In the genomic region with DNA sequence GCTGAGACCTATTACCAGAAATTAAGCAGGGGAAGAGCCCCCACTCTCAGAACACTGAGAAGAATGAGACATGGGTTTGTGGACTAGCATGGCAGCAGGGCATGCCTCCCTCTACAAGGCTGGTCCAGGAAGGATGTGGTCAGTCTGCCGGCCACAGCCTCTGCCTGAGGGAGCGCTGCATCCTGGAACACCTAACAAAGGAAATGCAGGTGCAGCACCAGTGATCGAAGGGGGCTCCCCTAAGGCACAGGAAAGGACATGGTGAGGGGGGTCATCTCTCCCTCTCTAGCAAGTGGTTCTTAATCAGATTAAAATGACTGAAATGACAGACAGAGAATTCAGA, we compare ENCODE assay signal across 12 cellular contexts. TPM values are rescaled to one million over a fixed set of nuclear protein-coding genes. Genes with fewer than 3 reads are reported as not detected.
A peak's percentile ranks its signal among the peaks of the same experiment; 100 is the strongest.
DNase-seq lines count a peak whose midpoint lies in the region; ATAC-seq and TF ChIP-seq lines count a peak whose summit lies in the region.
"Had no signal": no experiment of that assay in that cellular context is flagged by ENCODE, and none has a peak within 500 bp of the region (broad histone marks: within the 10 kb centered on the region; RNA-seq: fewer than 3 reads in every experiment).

No MANE protein-coding gene starts in this region.

- H3F3A ChIP-seq in MM.1S (ENCODE audit: insufficient read depth, low read length) (no peaks in the 10 kb centered on the region), neural progenitor cell (ENCODE audit: low read depth) (no peaks in the 10 kb centered on the region)

- H3K36me3 Mint-ChIP-seq in activated CD4-positive, alpha-beta T cell treated with anti-CD3 and anti-CD28 coated beads for 36 hours (ENCODE audit: low read depth): no peaks in the 10 kb centered on the region
- no peaks in the 10 kb centered on the region for H3K36me3 Mint-ChIP-seq in neural progenitor cell

- H4K20me1 ChIP-seq in MM.1S (ENCODE audit: insufficient read depth, low read length) (no peaks in the 10 kb centered on the region), neural progenitor cell (ENCODE audit: low read depth) (no peaks in the 10 kb centered on the region), Karpas-422 (ENCODE audit: insufficient read depth, low read depth, low read length) (no peaks in the 10 kb centered on the region)

- H3K36me3 ChIP-seq in MM.1S (replicated peaks; ENCODE audit: insufficient read depth, low read length) (no peaks in the 10 kb centered on the region), neural progenitor cell (no peaks in the 10 kb centered on the region), Karpas-422 (ENCODE audit: insufficient read depth, low read length) (no peaks in the 10 kb centered on the region)

- CTCF ChIA-PET in activated CD4-positive, alpha-beta T cell treated with anti-CD3 and anti-CD28 coated beads for 36 hours (lab: Charles Lee): no interaction called here

- H3K9me3 Mint-ChIP-seq in activated CD4-positive, alpha-beta T cell treated with anti-CD3 and anti-CD28 coated beads for 36 hours (ENCODE audit: low read depth): no peaks in the 10 kb centered on the region
- no peaks in the 10 kb centered on the region for H3K9me3 Mint-ChIP-seq in neural progenitor cell

- H3K9me2 ChIP-seq in MM.1S (replicated peaks; ENCODE audit: insufficient read depth, low read length): no peaks in the 10 kb centered on the region
- no peaks in the 10 kb centered on the region for H3K9me2 ChIP-seq in Karpas-422 (replicated peaks; ENCODE audit: insufficient read depth, low read length)

- H3K4me3 ChIP-seq in MM.1S (ENCODE audit: low read length) (no peak overlapping the region), neural progenitor cell (no peak overlapping the region), Karpas-422 (ENCODE audit: low read length) (no peak overlapping the region)
- H3K4me3 ChIP-seq: dorsolateral prefrontal cortex had no signal

- H3K27me3 ChIP-seq in MM.1S (replicated peaks; ENCODE audit: insufficient read depth, low read length): no peaks in the 10 kb centered on the region
- no peaks in the 10 kb centered on the region for H3K27me3 ChIP-seq in neural progenitor cell
- H3K27me3 ChIP-seq in Karpas-422 (ENCODE audit: low read length): no peaks in the 10 kb centered on the region; the same call in 1 of the 2 replicates

- H3K9ac ChIP-seq in MM.1S (ENCODE audit: low read length) (no peak overlapping the region), neural progenitor cell (no peak overlapping the region), Karpas-422 (ENCODE audit: low read length) (no peak overlapping the region)

- H3K27ac Mint-ChIP-seq in activated CD4-positive, alpha-beta T cell treated with anti-CD3 and anti-CD28 coated beads for 36 hours: peak overlapping the region; percentile 21
- no peak overlapping the region for H3K27ac Mint-ChIP-seq in neural progenitor cell

- H2AFZ ChIP-seq in MM.1S (ENCODE audit: low read length) (0 out of 2 replicates have a peak overlapping the region, but pooled peaks have one; percentile 7), neural progenitor cell (replicated peaks) (peak overlapping the region; percentile 42), Karpas-422 (ENCODE audit: low read length) (no peak overlapping the region)

- H3K4me1 ChIP-seq in MM.1S (ENCODE audit: low read length): peaks cover 18% of the 10 kb centered on the region
- H3K4me1 ChIP-seq in neural progenitor cell: no peaks in the 10 kb centered on the region
- no peaks in the 10 kb centered on the region for H3K4me1 ChIP-seq in Karpas-422 (ENCODE audit: low read length)

- H3K4me2 ChIP-seq in MM.1S (ENCODE audit: low read depth, low read length) (peak overlapping the region; percentile 45; the same call in 1 of the 2 replicates), neural progenitor cell (no peak overlapping the region), Karpas-422 (ENCODE audit: low read depth, low read length, poor library complexity, severe bottlenecking) (no peak overlapping the region)

- H3K27ac ChIP-seq in MM.1S (ENCODE audit: low read length) (no peak overlapping the region), neural progenitor cell (no peak overlapping the region), Karpas-422 (ENCODE audit: low read length) (no peak overlapping the region)
- H3K27ac ChIP-seq: dorsolateral prefrontal cortex had no signal

- H3K79me2 ChIP-seq in MM.1S (ENCODE audit: low read length) (no peaks in the 10 kb centered on the region), neural progenitor cell (ENCODE audit: low read depth) (no peaks in the 10 kb centered on the region), Karpas-422 (ENCODE audit: low read length) (no peaks in the 10 kb centered on the region)

- intact Hi-C loops in activated CD4-positive, alpha-beta T cell treated with anti-CD3 and anti-CD28 coated beads for 36 hours (cut with DNase I, micrococcal nuclease): no loop called here

- H3K4me3 Mint-ChIP-seq in activated CD4-positive, alpha-beta T cell treated with anti-CD3 and anti-CD28 coated beads for 36 hours: no peak overlapping the region
- no peak overlapping the region for H3K4me3 Mint-ChIP-seq in neural progenitor cell

- DNase-seq in activated CD4-positive, alpha-beta T cell treated with anti-CD3 and anti-CD28 coated beads for 36 hours: peak; percentile 47
- no peak for DNase-seq in activated CD4-positive, alpha-beta T cell treated with anti-CD3 and anti-CD28 coated beads, Interleukin-2, amount 50 U/mL, for 1 hour
- DNase-seq in MM.1S (peak; percentile 86), neural progenitor cell (ENCODE audit: low spot score) (no peak), Karpas-422 (no peak), DMS 273 (lab: John Stamatoyannopoulos, UW; ENCODE audit: unreplicated experiment) (no peak), NOMO-1 (lab: John Stamatoyannopoulos, UW; ENCODE audit: unreplicated experiment in 2 of 2) (no peak)
- DNase-seq: dorsolateral prefrontal cortex, NCI-H2107 had no signal

- TF ChIP-seq CTCF in MM.1S (IDR thresholded peaks at IDR 0.05; ENCODE audit: low read length) (no peak), neural progenitor cell (IDR thresholded peaks at IDR 0.05) (no peak)

- peaks cover 17% of the 10 kb centered on the region for H3K4me1 Mint-ChIP-seq in activated CD4-positive, alpha-beta T cell treated with anti-CD3 and anti-CD28 coated beads for 36 hours
- H3K4me1 Mint-ChIP-seq in neural progenitor cell: peaks cover 4% of the 10 kb centered on the region

- no peaks in the 10 kb centered on the region for H3K27me3 Mint-ChIP-seq in activated CD4-positive, alpha-beta T cell treated with anti-CD3 and anti-CD28 coated beads for 36 hours
- H3K27me3 Mint-ChIP-seq in neural progenitor cell (ENCODE audit: insufficient read depth, low read depth): no peaks in the 10 kb centered on the region

- peak; percentile 74 for ATAC-seq in activated CD4-positive, alpha-beta T cell treated with anti-CD3 and anti-CD28 coated beads for 36 hours
- peak; percentile 80 for ATAC-seq in HG02623 (IDR thresholded peaks at IDR 0.05; ENCODE audit: unreplicated experiment)

- H3K9me3 ChIP-seq in MM.1S (replicated peaks; ENCODE audit: insufficient read depth, low read length): no peaks in the 10 kb centered on the region
- no peaks in the 10 kb centered on the region for H3K9me3 ChIP-seq in neural progenitor cell (ENCODE audit: low read depth)
- no peaks in the 10 kb centered on the region for H3K9me3 ChIP-seq in Karpas-422 (ENCODE audit: low read length)

- POLR2A ChIA-PET in activated CD4-positive, alpha-beta T cell treated with anti-CD3 and anti-CD28 coated beads for 36 hours (lab: Charles Lee): no interaction called here

RNA-seq across cellular contexts. Expression of gene ARL14EP, which starts 40.6 kb away (rescaled TPM):
- 10 to 100 TPM; 34.8 to 51.8 TPM for total RNA-seq in activated CD4-positive, alpha-beta T cell treated with anti-CD3 and anti-CD28 coated beads for 36 hours
- 25.7 and 54.8 TPM in 2 replicates for total RNA-seq in neural progenitor cell (ENCODE audit: low replicate concordance)
- total RNA-seq in Karpas-422 (2014; rRNA removed; shearing (Covaris generic); ENCODE audit: low replicate concordance): 17.4 and 38.2 TPM in 2 replicates

RNA-seq across cellular contexts. Expression of gene FSHB, which starts 51.4 kb away (rescaled TPM):
- total RNA-seq in activated CD4-positive, alpha-beta T cell treated with anti-CD3 and anti-CD28 coated beads for 36 hours: not detected
- not detected in 2 replicates for total RNA-seq in neural progenitor cell (ENCODE audit: low replicate concordance)
- not detected in 2 replicates for total RNA-seq in Karpas-422 (2014; rRNA removed; shearing (Covaris generic); ENCODE audit: low replicate concordance)
- total RNA-seq: dorsolateral prefrontal cortex, skeletal muscle tissue, urinary bladder had no signal

Comparison
In these comparisons a context has a peak if more than half of its experiments do, and no peak if none do; other contexts are left out.
1. DNase-seq: peak in activated CD4-positive, alpha-beta T cell treated with anti-CD3 and anti-CD28 coated beads for 36 hours (single experiment) and MM.1S (single experiment); none in activated CD4-positive, alpha-beta T cell treated with anti-CD3 and anti-CD28 coated beads, Interleukin-2, amount 50 U/mL, for 1 hour (single experiment), neural progenitor cell (single experiment), Karpas-422 (single experiment), DMS 273 (single experiment) and NOMO-1 (0 of 2).